Comparison of ENCODE assay signal across 33 cellular contexts in the genomic region with DNA sequence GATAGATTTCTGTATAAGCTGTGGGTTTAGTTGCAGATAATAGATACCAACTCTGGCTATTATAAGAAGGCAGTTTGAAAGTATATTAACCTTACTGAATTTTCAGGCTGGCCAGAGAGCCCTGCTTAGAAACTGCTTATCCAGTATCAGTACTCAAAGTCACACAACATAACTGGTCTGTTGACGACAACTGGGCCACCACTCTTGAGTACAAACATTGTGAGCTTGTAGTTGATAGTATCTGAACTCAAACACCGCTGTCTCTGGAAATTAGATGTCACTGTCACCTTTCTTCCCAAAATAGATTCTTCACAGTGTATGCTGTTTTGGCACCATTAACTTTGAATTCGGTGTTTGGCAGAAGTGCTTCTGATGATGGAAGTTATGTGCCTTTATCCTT.
"Had no signal": no experiment of that assay in that cellular context is flagged by ENCODE, and none has a peak within 500 bp of the region (broad histone marks: within the 10 kb centered on the region; RNA-seq: fewer than 3 reads in every experiment).

No MANE protein-coding gene starts in this region.

- H3K9me3 Mint-ChIP-seq: activated B cell treated with CpG ODN at 0.5 μM for 24 hours; activated CD8-positive, alpha-beta T cell treated with anti-CD3 and anti-CD28 coated beads for 36 hours; activated T-cell treated with anti-CD3 and anti-CD28 coated beads, Interleukin-2, amount 50 U/mL, for 4 hours; T-helper 2 cell treated with Interferon-gamma antibody and Interleukin-4, amounts not matched to agents 5 μg/mL and 100 μg/mL, for 36 hours had no signal

- H3K27me3 Mint-ChIP-seq: activated B cell treated with CpG ODN at 0.5 μM for 24 hours; activated CD8-positive, alpha-beta T cell treated with anti-CD3 and anti-CD28 coated beads for 36 hours; effector memory CD8-positive, alpha-beta T cell; T-helper 17 cell had no signal

- H3K36me3 Mint-ChIP-seq: activated naive CD8-positive, alpha-beta T cell had no signal

- H3K4me3 ChIP-seq: colonic mucosa, dorsolateral prefrontal cortex, esophagus muscularis mucosa, gastrocnemius medialis had no signal

- ATAC-seq: activated CD4-positive, CD25-positive, alpha-beta regulatory T cell treated with anti-CD3 and anti-CD28 coated beads, Interleukin-2, amount 50 U/mL, for 24 hours; activated CD8-positive, alpha-beta T cell treated with anti-CD3 and anti-CD28 coated beads for 36 hours; activated T-cell treated with anti-CD3 and anti-CD28 coated beads, Interleukin-2, amount 50 U/mL, for 4 hours; effector memory CD8-positive, alpha-beta T cell; foreskin keratinocyte; gastrocnemius medialis; T-helper 17 cell had no signal

- H3K27me3 ChIP-seq: brain microvascular endothelial cell, colonic mucosa, dorsolateral prefrontal cortex, esophagus muscularis mucosa, foreskin keratinocyte, gastrocnemius medialis had no signal

- H3K4me3 Mint-ChIP-seq: activated B cell treated with CpG ODN at 0.5 μM for 24 hours; activated CD8-positive, alpha-beta T cell treated with anti-CD3 and anti-CD28 coated beads for 36 hours; activated naive CD8-positive, alpha-beta T cell; activated T-cell treated with anti-CD3 and anti-CD28 coated beads, Interleukin-2, amount 50 U/mL, for 4 hours; activated T-helper 17 cell treated with anti-CD3 and anti-CD28 coated beads, Interleukin-2, amount 50 U/mL, for 72 hours; effector memory CD8-positive, alpha-beta T cell; T-helper 17 cell; T-helper 2 cell treated with Interferon-gamma antibody and Interleukin-4, amounts not matched to agents 5 μg/mL and 100 μg/mL, for 36 hours had no signal

- H3K4me1 Mint-ChIP-seq: activated B cell treated with CpG ODN at 0.5 μM for 24 hours; activated T-helper 17 cell treated with anti-CD3 and anti-CD28 coated beads, Interleukin-2, amount 50 U/mL, for 72 hours; T-helper 17 cell had no signal

- H3K27ac ChIP-seq: brain microvascular endothelial cell, colonic mucosa, esophagus muscularis mucosa, foreskin keratinocyte, gastrocnemius medialis, WERI-Rb-1 had no signal

- H3K9me3 ChIP-seq: colonic mucosa, esophagus muscularis mucosa, gastrocnemius medialis had no signal

- H3K4me1 ChIP-seq: colonic mucosa, esophagus muscularis mucosa, foreskin keratinocyte, gastrocnemius medialis had no signal

- H3K36me3 ChIP-seq: brain microvascular endothelial cell, colonic mucosa, esophagus muscularis mucosa, gastrocnemius medialis, WERI-Rb-1 had no signal

- DNase-seq: activated B cell treated with CpG ODN at 0.5 μM for 24 hours; activated CD4-positive, alpha-beta T cell treated with anti-CD3 and anti-CD28 coated beads for 48 hours; activated CD4-positive, alpha-beta T cell treated with anti-CD3 and anti-CD28 coated beads, Interleukin-2, amount 50 U/mL, for 1 hour; activated CD4-positive, alpha-beta T cell treated with anti-CD3 and anti-CD28 coated beads, Interleukin-2, amount 50 U/mL, for 48 hours; activated CD8-positive, alpha-beta memory T cell treated with anti-CD3 and anti-CD28 coated beads for 24 hours; activated CD8-positive, alpha-beta T cell treated with anti-CD3 and anti-CD28 coated beads for 36 hours; activated effector memory CD4-positive, alpha-beta T cell treated with Interleukin-2 at 50 U/mL for 16 hours; activated gamma-delta T cell treated with Interleukin-2 at 50 U/mL for 16 hours; activated naive CD4-positive, alpha-beta T cell treated with anti-CD3 and anti-CD28 coated beads, Interleukin-2, amount 50 U/mL, for 16 hours; activated naive CD4-positive, alpha-beta T cell treated with Interleukin-2 at 50 U/mL for 16 hours; activated T-cell treated with anti-CD3 and anti-CD28 coated beads, Interleukin-2, amount 50 U/mL, for 4 hours; amniotic stem cell; anterior cingulate cortex; brain microvascular endothelial cell; central memory CD4-positive, alpha-beta T cell; cerebellar nuclear complex; colonic mucosa; dorsolateral prefrontal cortex; effector CD4-positive, alpha-beta T cell; effector memory CD8-positive, alpha-beta T cell; erythroblast; foreskin keratinocyte; gastrocnemius medialis; glutamatergic neuron; T-helper 1 cell; T-helper 17 cell; T1000; WERI-Rb-1 had no signal

- H3K27ac Mint-ChIP-seq: activated B cell treated with CpG ODN at 0.5 μM for 24 hours; activated CD8-positive, alpha-beta T cell treated with anti-CD3 and anti-CD28 coated beads for 36 hours; activated naive CD8-positive, alpha-beta T cell; activated T-helper 17 cell treated with anti-CD3 and anti-CD28 coated beads, Interleukin-2, amount 50 U/mL, for 72 hours; effector memory CD8-positive, alpha-beta T cell; T-helper 17 cell; T-helper 2 cell treated with Interferon-gamma antibody and Interleukin-4, amounts not matched to agents 5 μg/mL and 100 μg/mL, for 36 hours had no signal
